Comparison of ENCODE assay signal across 1 cellular context in genomic region chr17:75492555-75493168, GRCh38.
TF ChIP-seq lines count a peak whose summit lies in the region.

No MANE protein-coding gene starts in this region.

TF ChIP-seq in K562, 482 proteins besides CTCF, POLR2A, EP300 and RAD21:
- TF ChIP-seq NBN (IDR thresholded peaks at IDR 0.05; ENCODE audit: low read depth): no peak
- TF ChIP-seq SMC3 (conservative IDR thresholded peaks at IDR 0.05; ENCODE audit: insufficient read depth, low read depth, low read length): no peak
- no peak for TF ChIP-seq ZSCAN29 (IDR thresholded peaks at IDR 0.05)
- TF ChIP-seq FOXK1 (CRISPR knock-in tag; IDR thresholded peaks at IDR 0.05; ENCODE audit: borderline replicate concordance): no peak
- no peak for TF ChIP-seq ZHX1 (conservative IDR thresholded peaks at IDR 0.05; ENCODE audit: low read length)
- TF ChIP-seq SMARCC2 (IDR thresholded peaks at IDR 0.05; ENCODE audit: low read depth): no peak
- TF ChIP-seq CREM (IDR thresholded peaks at IDR 0.05; ENCODE audit: low read depth): no peak
- no peak for TF ChIP-seq ZNF174 (CRISPR knock-in tag; IDR thresholded peaks at IDR 0.05)
- TF ChIP-seq MAX (CRISPR knock-in tag; IDR thresholded peaks at IDR 0.05): no peak
- TF ChIP-seq ILF3 (IDR thresholded peaks at IDR 0.05; ENCODE audit: borderline replicate concordance): no peak
- no peak for TF ChIP-seq NFATC3 (IDR thresholded peaks at IDR 0.05)
- no peak for TF ChIP-seq NCOA2 (IDR thresholded peaks at IDR 0.05; ENCODE audit: partially characterized antibody in 2 of 2)
- no peak for TF ChIP-seq GTF2A2 (tag; IDR thresholded peaks at IDR 0.05)
- no peak for TF ChIP-seq MTA2 (IDR thresholded peaks at IDR 0.05; ENCODE audit: low read depth)
- TF ChIP-seq SRSF1 (IDR thresholded peaks at IDR 0.05; ENCODE audit: low read depth, low read length): no peak
- no peak for TF ChIP-seq HNRNPK (IDR thresholded peaks at IDR 0.05; ENCODE audit: low read depth, low read length, poor library complexity, severe bottlenecking)
- no peak for TF ChIP-seq ZNF282 (CRISPR knock-in tag; IDR thresholded peaks at IDR 0.05)
